In the genomic region with DNA sequence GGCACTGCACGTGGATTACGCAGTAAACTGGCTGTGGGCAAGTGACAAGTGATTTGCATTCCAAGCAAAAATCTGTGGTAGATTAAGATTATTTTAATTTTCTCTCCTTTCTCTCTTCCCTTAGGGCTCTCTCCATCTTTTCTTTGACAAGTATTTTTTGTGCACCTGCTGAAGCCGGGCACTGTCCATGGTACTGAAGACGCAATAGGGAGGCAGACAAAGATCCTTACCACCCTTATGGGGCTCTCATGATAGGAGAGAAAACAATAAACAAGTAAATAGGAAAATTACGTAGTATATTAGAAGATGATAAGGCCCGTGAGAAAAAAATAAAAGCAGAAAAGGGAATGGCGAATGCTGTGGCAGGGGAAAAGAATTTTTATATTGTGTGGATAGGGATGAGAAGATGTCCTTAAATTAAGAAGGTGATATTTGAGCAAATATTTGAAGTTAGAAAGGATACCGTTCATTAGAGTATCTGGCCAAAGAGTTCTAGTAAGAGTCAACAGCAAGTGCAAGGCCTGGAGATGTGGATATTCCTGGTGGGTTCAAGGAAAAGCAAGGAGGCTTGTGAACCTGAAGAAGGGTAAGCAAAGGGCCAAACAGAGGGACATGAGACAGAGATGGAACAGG, we compare ENCODE assay signal across 12 cellular contexts.
DNase-seq lines count a peak whose midpoint lies in the region; ATAC-seq and TF ChIP-seq lines count a peak whose summit lies in the region.
"Had no signal": no experiment of that assay in that cellular context is flagged by ENCODE, and none has a peak within 500 bp of the region (broad histone marks: within the 10 kb centered on the region; RNA-seq: fewer than 3 reads in every experiment).

No MANE protein-coding gene starts in this region.

- no peaks in the 10 kb centered on the region for H3K36me3 Mint-ChIP-seq in activated CD4-positive, alpha-beta T cell treated with anti-CD3 and anti-CD28 coated beads, Interleukin-2, amount 10 ng/mL, durations not matched to agents 7 days and 5 days (ENCODE audit: low read depth)
- H3K36me3 Mint-ChIP-seq in progenitor cell of endocrine pancreas (ENCODE audit: insufficient read depth) = no peaks in the 10 kb centered on the region

- TF ChIP-seq CTCF in progenitor cell of endocrine pancreas (IDR thresholded peaks at IDR 0.05; ENCODE audit: unreplicated experiment) = no peak

- H3K27me3 Mint-ChIP-seq in activated CD4-positive, alpha-beta T cell treated with anti-CD3 and anti-CD28 coated beads, Interleukin-2, amount 10 ng/mL, durations not matched to agents 7 days and 5 days = no peaks in the 10 kb centered on the region
- H3K27me3 Mint-ChIP-seq in progenitor cell of endocrine pancreas = peaks cover 6% of the 10 kb centered on the region
- H3K27me3 Mint-ChIP-seq: central memory CD8-positive, alpha-beta T cell had no signal

- CTCF ChIA-PET in activated CD4-positive, alpha-beta T cell treated with anti-CD3 and anti-CD28 coated beads, Interleukin-2, amount 10 ng/mL, durations not matched to agents 7 days and 5 days (lab: Charles Lee) = no interaction called here

- H3K4me1 Mint-ChIP-seq in activated CD4-positive, alpha-beta T cell treated with anti-CD3 and anti-CD28 coated beads, Interleukin-2, amount 10 ng/mL, durations not matched to agents 7 days and 5 days = no peaks in the 10 kb centered on the region
- H3K4me1 Mint-ChIP-seq in progenitor cell of endocrine pancreas (ENCODE audit: low read depth) = no peaks in the 10 kb centered on the region
- H3K4me1 Mint-ChIP-seq: central memory CD8-positive, alpha-beta T cell had no signal

- no peak for ATAC-seq in HG02870 (IDR thresholded peaks at IDR 0.05; ENCODE audit: unreplicated experiment)

- H3K9me3 Mint-ChIP-seq in activated CD4-positive, alpha-beta T cell treated with anti-CD3 and anti-CD28 coated beads, Interleukin-2, amount 10 ng/mL, durations not matched to agents 7 days and 5 days = peaks cover 4% of the 10 kb centered on the region
- no peaks in the 10 kb centered on the region for H3K9me3 Mint-ChIP-seq in progenitor cell of endocrine pancreas (ENCODE audit: low read depth)

- DNase-seq in activated CD4-positive, alpha-beta T cell treated with anti-CD3 and anti-CD28 coated beads, Interleukin-2, amount 10 ng/mL, durations not matched to agents 7 days and 5 days = peak; percentile 28
- DNase-seq in activated CD4-positive, alpha-beta T cell treated with anti-CD3 and anti-CD28 coated beads, Interleukin-2, amount 50 U/mL, for 1 hour = no peak
- DNase-seq in NCI-H460 (ENCODE audit: extremely low read depth, low read depth) = peak; percentile 6
- peak; percentile 1 to 19 for DNase-seq in dermis microvascular lymphatic vessel endothelial cell (ENCODE audit: low read depth in 2 of 2)
- DNase-seq in progenitor cell of endocrine pancreas (ENCODE audit: low spot score, unreplicated experiment) = peak; percentile 36
- DNase-seq in NCI-H187 treated with DMSO at 0.1 percent for 48 hours (lab: John Stamatoyannopoulos, UW) = no peak
- DNase-seq in activated CD4-positive, CD25-positive, alpha-beta regulatory T cell treated with anti-CD3 and anti-CD28 coated beads, Interleukin-2, amount 50 U/mL, for 72 hours = no peak
- DNase-seq: activated CD8-positive, alpha-beta memory T cell treated with anti-CD3 and anti-CD28 coated beads, Interleukin-2, amount 50 U/mL, for 4 hours; NCI-H187; SHP77 had no signal

- H3K27ac Mint-ChIP-seq in activated CD4-positive, alpha-beta T cell treated with anti-CD3 and anti-CD28 coated beads, Interleukin-2, amount 10 ng/mL, durations not matched to agents 7 days and 5 days = no peak overlapping the region
- H3K27ac Mint-ChIP-seq in progenitor cell of endocrine pancreas = no peak overlapping the region

- POLR2A ChIA-PET in activated CD4-positive, alpha-beta T cell treated with anti-CD3 and anti-CD28 coated beads, Interleukin-2, amount 10 ng/mL, durations not matched to agents 7 days and 5 days (lab: Charles Lee) = no interaction called here

- H3K4me3 Mint-ChIP-seq in activated CD4-positive, alpha-beta T cell treated with anti-CD3 and anti-CD28 coated beads, Interleukin-2, amount 10 ng/mL, durations not matched to agents 7 days and 5 days = no peak overlapping the region
- H3K4me3 Mint-ChIP-seq in progenitor cell of endocrine pancreas (ENCODE audit: low read depth) = no peak overlapping the region
- H3K4me3 Mint-ChIP-seq: central memory CD8-positive, alpha-beta T cell had no signal

Comparison
In these comparisons a context has a peak if more than half of its experiments do, and no peak if none do; other contexts are left out.
1. DNase-seq: peak in activated CD4-positive, alpha-beta T cell treated with anti-CD3 and anti-CD28 coated beads, Interleukin-2, amount 10 ng/mL, durations not matched to agents 7 days and 5 days (single experiment), NCI-H460 (single experiment), dermis microvascular lymphatic vessel endothelial cell (2 of 2) and progenitor cell of endocrine pancreas (single experiment); none in activated CD4-positive, alpha-beta T cell treated with anti-CD3 and anti-CD28 coated beads, Interleukin-2, amount 50 U/mL, for 1 hour (single experiment), NCI-H187 treated with DMSO at 0.1 percent for 48 hours (single experiment) and activated CD4-positive, CD25-positive, alpha-beta regulatory T cell treated with anti-CD3 and anti-CD28 coated beads, Interleukin-2, amount 50 U/mL, for 72 hours (single experiment).